1 cellular context compared by ENCODE assay signal in the genomic region with DNA sequence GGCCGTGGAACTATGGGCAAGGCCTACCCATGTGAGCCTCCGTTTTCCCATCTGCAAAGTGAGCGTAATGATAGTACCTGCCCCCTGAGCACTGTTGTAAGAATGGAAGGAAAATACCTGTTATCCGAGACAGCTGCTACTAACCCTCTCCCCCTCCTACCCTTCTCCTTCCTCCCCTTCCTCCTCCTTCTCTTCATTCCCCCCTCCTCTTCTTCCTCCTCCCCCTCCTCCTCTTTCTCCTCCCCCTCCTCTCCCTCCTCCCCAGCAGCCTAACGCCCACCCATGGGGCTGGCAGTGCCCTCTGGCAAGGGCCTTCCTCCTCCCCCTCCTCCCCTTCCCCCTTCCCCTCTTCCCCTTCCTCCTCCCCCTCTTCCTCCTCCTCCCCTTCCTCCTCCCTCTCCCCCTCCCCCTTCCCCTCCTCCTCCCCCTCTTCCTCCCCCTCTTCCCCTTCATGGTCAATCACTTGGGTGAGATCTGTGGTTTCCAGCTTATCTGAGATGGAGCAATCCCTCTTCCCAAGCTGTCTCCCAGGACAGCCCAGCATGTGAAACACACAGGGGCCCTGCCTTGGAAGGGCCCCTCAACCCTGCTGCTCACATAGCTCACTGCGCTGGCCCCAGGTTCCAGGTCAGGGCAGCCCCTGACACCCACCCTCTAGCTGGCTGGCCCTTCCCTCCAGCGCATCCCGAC.
TF ChIP-seq lines count a peak whose summit lies in the region.

No MANE protein-coding gene starts in this region.

TF ChIP-seq in H1, 55 proteins besides CTCF, POLR2A, EP300 and RAD21:
- TF ChIP-seq, protein P1, sequence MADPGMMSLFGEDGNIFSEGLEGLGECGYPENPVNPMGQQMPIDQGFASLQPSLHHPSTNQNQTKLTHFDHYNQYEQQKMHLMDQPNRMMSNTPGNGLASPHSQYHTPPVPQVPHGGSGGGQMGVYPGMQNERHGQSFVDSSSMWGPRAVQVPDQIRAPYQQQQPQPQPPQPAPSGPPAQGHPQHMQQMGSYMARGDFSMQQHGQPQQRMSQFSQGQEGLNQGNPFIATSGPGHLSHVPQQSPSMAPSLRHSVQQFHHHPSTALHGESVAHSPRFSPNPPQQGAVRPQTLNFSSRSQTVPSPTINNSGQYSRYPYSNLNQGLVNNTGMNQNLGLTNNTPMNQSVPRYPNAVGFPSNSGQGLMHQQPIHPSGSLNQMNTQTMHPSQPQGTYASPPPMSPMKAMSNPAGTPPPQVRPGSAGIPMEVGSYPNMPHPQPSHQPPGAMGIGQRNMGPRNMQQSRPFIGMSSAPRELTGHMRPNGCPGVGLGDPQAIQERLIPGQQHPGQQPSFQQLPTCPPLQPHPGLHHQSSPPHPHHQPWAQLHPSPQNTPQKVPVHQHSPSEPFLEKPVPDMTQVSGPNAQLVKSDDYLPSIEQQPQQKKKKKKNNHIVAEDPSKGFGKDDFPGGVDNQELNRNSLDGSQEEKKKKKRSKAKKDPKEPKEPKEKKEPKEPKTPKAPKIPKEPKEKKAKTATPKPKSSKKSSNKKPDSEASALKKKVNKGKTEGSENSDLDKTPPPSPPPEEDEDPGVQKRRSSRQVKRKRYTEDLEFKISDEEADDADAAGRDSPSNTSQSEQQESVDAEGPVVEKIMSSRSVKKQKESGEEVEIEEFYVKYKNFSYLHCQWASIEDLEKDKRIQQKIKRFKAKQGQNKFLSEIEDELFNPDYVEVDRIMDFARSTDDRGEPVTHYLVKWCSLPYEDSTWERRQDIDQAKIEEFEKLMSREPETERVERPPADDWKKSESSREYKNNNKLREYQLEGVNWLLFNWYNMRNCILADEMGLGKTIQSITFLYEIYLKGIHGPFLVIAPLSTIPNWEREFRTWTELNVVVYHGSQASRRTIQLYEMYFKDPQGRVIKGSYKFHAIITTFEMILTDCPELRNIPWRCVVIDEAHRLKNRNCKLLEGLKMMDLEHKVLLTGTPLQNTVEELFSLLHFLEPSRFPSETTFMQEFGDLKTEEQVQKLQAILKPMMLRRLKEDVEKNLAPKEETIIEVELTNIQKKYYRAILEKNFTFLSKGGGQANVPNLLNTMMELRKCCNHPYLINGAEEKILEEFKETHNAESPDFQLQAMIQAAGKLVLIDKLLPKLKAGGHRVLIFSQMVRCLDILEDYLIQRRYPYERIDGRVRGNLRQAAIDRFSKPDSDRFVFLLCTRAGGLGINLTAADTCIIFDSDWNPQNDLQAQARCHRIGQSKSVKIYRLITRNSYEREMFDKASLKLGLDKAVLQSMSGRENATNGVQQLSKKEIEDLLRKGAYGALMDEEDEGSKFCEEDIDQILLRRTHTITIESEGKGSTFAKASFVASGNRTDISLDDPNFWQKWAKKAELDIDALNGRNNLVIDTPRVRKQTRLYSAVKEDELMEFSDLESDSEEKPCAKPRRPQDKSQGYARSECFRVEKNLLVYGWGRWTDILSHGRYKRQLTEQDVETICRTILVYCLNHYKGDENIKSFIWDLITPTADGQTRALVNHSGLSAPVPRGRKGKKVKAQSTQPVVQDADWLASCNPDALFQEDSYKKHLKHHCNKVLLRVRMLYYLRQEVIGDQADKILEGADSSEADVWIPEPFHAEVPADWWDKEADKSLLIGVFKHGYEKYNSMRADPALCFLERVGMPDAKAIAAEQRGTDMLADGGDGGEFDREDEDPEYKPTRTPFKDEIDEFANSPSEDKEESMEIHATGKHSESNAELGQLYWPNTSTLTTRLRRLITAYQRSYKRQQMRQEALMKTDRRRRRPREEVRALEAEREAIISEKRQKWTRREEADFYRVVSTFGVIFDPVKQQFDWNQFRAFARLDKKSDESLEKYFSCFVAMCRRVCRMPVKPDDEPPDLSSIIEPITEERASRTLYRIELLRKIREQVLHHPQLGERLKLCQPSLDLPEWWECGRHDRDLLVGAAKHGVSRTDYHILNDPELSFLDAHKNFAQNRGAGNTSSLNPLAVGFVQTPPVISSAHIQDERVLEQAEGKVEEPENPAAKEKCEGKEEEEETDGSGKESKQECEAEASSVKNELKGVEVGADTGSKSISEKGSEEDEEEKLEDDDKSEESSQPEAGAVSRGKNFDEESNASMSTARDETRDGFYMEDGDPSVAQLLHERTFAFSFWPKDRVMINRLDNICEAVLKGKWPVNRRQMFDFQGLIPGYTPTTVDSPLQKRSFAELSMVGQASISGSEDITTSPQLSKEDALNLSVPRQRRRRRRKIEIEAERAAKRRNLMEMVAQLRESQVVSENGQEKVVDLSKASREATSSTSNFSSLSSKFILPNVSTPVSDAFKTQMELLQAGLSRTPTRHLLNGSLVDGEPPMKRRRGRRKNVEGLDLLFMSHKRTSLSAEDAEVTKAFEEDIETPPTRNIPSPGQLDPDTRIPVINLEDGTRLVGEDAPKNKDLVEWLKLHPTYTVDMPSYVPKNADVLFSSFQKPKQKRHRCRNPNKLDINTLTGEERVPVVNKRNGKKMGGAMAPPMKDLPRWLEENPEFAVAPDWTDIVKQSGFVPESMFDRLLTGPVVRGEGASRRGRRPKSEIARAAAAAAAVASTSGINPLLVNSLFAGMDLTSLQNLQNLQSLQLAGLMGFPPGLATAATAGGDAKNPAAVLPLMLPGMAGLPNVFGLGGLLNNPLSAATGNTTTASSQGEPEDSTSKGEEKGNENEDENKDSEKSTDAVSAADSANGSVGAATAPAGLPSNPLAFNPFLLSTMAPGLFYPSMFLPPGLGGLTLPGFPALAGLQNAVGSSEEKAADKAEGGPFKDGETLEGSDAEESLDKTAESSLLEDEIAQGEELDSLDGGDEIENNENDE (IDR thresholded peaks at IDR 0.05; ENCODE audit: insufficient replicate concordance, low read length), result no peak
- TF ChIP-seq, protein P2, sequence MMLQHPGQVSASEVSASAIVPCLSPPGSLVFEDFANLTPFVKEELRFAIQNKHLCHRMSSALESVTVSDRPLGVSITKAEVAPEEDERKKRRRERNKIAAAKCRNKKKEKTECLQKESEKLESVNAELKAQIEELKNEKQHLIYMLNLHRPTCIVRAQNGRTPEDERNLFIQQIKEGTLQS (IDR thresholded peaks at IDR 0.05; ENCODE audit: insufficient read depth, low read depth, low read length), result no peak
- no peak for TF ChIP-seq SP4 (IDR thresholded peaks at IDR 0.05; ENCODE audit: low read length)
- no peak for TF ChIP-seq ZNF274 (IDR thresholded peaks at IDR 0.05; ENCODE audit: borderline replicate concordance, extremely low read depth, low read length)
- no peak for TF ChIP-seq SIRT6 (IDR thresholded peaks at IDR 0.05; ENCODE audit: low read length)
- no peak for TF ChIP-seq NRF1 (IDR thresholded peaks at IDR 0.05; ENCODE audit: low read depth, low read length)
- no peak for TF ChIP-seq SP1 (IDR thresholded peaks at IDR 0.05; ENCODE audit: low read depth, low read length)
- TF ChIP-seq ASH2L (IDR thresholded peaks at IDR 0.05; ENCODE audit: low read length), result no peak
- no peak for TF ChIP-seq SIX5 (IDR thresholded peaks at IDR 0.05; ENCODE audit: low read depth, low read length)
- TF ChIP-seq, protein P3, sequence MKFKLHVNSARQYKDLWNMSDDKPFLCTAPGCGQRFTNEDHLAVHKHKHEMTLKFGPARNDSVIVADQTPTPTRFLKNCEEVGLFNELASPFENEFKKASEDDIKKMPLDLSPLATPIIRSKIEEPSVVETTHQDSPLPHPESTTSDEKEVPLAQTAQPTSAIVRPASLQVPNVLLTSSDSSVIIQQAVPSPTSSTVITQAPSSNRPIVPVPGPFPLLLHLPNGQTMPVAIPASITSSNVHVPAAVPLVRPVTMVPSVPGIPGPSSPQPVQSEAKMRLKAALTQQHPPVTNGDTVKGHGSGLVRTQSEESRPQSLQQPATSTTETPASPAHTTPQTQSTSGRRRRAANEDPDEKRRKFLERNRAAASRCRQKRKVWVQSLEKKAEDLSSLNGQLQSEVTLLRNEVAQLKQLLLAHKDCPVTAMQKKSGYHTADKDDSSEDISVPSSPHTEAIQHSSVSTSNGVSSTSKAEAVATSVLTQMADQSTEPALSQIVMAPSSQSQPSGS (IDR thresholded peaks at IDR 0.05; ENCODE audit: low read length), result no peak
- TF ChIP-seq GABPA (IDR thresholded peaks at IDR 0.05; ENCODE audit: borderline replicate concordance, insufficient read depth, low read length), result no peak
- no peak for TF ChIP-seq RNF2 (IDR thresholded peaks at IDR 0.05; ENCODE audit: borderline replicate concordance, low read depth, low read length, missing control alignments, poor library complexity, severe bottlenecking)
- TF ChIP-seq, protein P4, sequence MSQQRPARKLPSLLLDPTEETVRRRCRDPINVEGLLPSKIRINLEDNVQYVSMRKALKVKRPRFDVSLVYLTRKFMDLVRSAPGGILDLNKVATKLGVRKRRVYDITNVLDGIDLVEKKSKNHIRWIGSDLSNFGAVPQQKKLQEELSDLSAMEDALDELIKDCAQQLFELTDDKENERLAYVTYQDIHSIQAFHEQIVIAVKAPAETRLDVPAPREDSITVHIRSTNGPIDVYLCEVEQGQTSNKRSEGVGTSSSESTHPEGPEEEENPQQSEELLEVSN (IDR thresholded peaks at IDR 0.05), result no peak
- TF ChIP-seq YY1 (IDR thresholded peaks at IDR 0.05; ENCODE audit: low read depth, low read length), result no peak
